8 cellular contexts compared by ENCODE assay signal in genomic region chr12:14396071-14396470, GRCh38. TPM values are rescaled to one million over a fixed set of nuclear protein-coding genes. Genes with fewer than 3 reads are reported as not detected.
DNase-seq lines count a peak whose midpoint lies in the region; ATAC-seq lines count a peak whose summit lies in the region.

No MANE protein-coding gene starts in this region.

- in situ Hi-C loops in KBM-7 (cut with MboI; ENCODE audit: low pct_unique_long_range_greater_than_20kb, low sequenced_read_pairs): no loop called here

- peak; percentile 13 for DNase-seq in NOMO-1 treated with DMSO at 0.1 percent for 48 hours (lab: John Stamatoyannopoulos, UW; ENCODE audit: unreplicated experiment)
- no peak for DNase-seq in NOMO-1 treated with dmso at 0.1 percent for 144 hours (lab: John Stamatoyannopoulos, UW; ENCODE audit: unreplicated experiment)
- no peak for DNase-seq in activated T-helper 1 cell treated with anti-CD3 and anti-CD28 coated beads, Interleukin-12 subunit alpha, Interleukin-12 subunit beta, Interleukin-2, Interleukin-4 antibody, amounts not matched to agents 30 ng/mL and 10 ng/mL and 1 ng/mL, durations not matched to agents 14 hours and 24 hours and 36 hours (ENCODE audit: low spot score)
- DNase-seq in stimulated activated naive B cell treated with anti-CD40 and anti-IgM and Interleukin-4, amounts not matched to agents 10 μg/mL and 1 μg/mL and 100 μg/mL, for 72 hours: no peak
- DNase-seq in NCI-H146 (lab: John Stamatoyannopoulos, UW): no peak
- DNase-seq in KBM-7: no peak
- DNase-seq in AG08396 (ENCODE audit: low spot score): no peak

- peak overlapping the region; percentile 86 for H3K27ac Mint-ChIP-seq in activated T-helper 1 cell treated with anti-CD3 and anti-CD28 coated beads, Interleukin-12 subunit alpha, Interleukin-12 subunit beta, Interleukin-2, Interleukin-4 antibody, amounts not matched to agents 30 ng/mL and 10 ng/mL and 1 ng/mL, durations not matched to agents 14 hours and 24 hours and 36 hours
- H3K27ac Mint-ChIP-seq in stimulated activated naive B cell treated with anti-CD40 and anti-IgM and Interleukin-4, amounts not matched to agents 10 μg/mL and 1 μg/mL and 100 μg/mL, for 72 hours: peak overlapping the region; percentile 62

- ATAC-seq in HG02938 (IDR thresholded peaks at IDR 0.05; ENCODE audit: unreplicated experiment): peak; percentile 70
- no peak for ATAC-seq in stimulated activated naive B cell treated with anti-CD40 and anti-IgM and Interleukin-4, amounts not matched to agents 10 μg/mL and 1 μg/mL and 100 μg/mL, for 72 hours (replicated peaks)

- H3K4me1 Mint-ChIP-seq in activated T-helper 1 cell treated with anti-CD3 and anti-CD28 coated beads, Interleukin-12 subunit alpha, Interleukin-12 subunit beta, Interleukin-2, Interleukin-4 antibody, amounts not matched to agents 30 ng/mL and 10 ng/mL and 1 ng/mL, durations not matched to agents 14 hours and 24 hours and 36 hours (ENCODE audit: low read depth): peaks cover 91% of the 10 kb centered on the region
- peaks cover 28 to 62% of the 10 kb centered on the region in 2 donors for H3K4me1 Mint-ChIP-seq in stimulated activated naive B cell treated with anti-CD40 and anti-IgM and Interleukin-4, amounts not matched to agents 10 μg/mL and 1 μg/mL and 100 μg/mL, for 72 hours

- H3K4me3 Mint-ChIP-seq in activated T-helper 1 cell treated with anti-CD3 and anti-CD28 coated beads, Interleukin-12 subunit alpha, Interleukin-12 subunit beta, Interleukin-2, Interleukin-4 antibody, amounts not matched to agents 30 ng/mL and 10 ng/mL and 1 ng/mL, durations not matched to agents 14 hours and 24 hours and 36 hours: peak overlapping the region; percentile 78
- H3K4me3 Mint-ChIP-seq in stimulated activated naive B cell treated with anti-CD40 and anti-IgM and Interleukin-4, amounts not matched to agents 10 μg/mL and 1 μg/mL and 100 μg/mL, for 72 hours: no peak overlapping the region

- H3K27me3 Mint-ChIP-seq in activated T-helper 1 cell treated with anti-CD3 and anti-CD28 coated beads, Interleukin-12 subunit alpha, Interleukin-12 subunit beta, Interleukin-2, Interleukin-4 antibody, amounts not matched to agents 30 ng/mL and 10 ng/mL and 1 ng/mL, durations not matched to agents 14 hours and 24 hours and 36 hours (ENCODE audit: insufficient read depth): no peaks in the 10 kb centered on the region
- H3K27me3 Mint-ChIP-seq in stimulated activated naive B cell treated with anti-CD40 and anti-IgM and Interleukin-4, amounts not matched to agents 10 μg/mL and 1 μg/mL and 100 μg/mL, for 72 hours: no peaks in the 10 kb centered on the region

- H3K9me3 Mint-ChIP-seq in activated T-helper 1 cell treated with anti-CD3 and anti-CD28 coated beads, Interleukin-12 subunit alpha, Interleukin-12 subunit beta, Interleukin-2, Interleukin-4 antibody, amounts not matched to agents 30 ng/mL and 10 ng/mL and 1 ng/mL, durations not matched to agents 14 hours and 24 hours and 36 hours: peaks cover 4% of the 10 kb centered on the region
- H3K9me3 Mint-ChIP-seq in stimulated activated naive B cell treated with anti-CD40 and anti-IgM and Interleukin-4, amounts not matched to agents 10 μg/mL and 1 μg/mL and 100 μg/mL, for 72 hours: peaks cover 6 to 11% of the 10 kb centered on the region in 2 donors

- intact Hi-C loops in activated T-helper 1 cell treated with anti-CD3 and anti-CD28 coated beads, Interleukin-12 subunit alpha, Interleukin-12 subunit beta, Interleukin-2, Interleukin-4 antibody, amounts not matched to agents 30 ng/mL and 10 ng/mL and 1 ng/mL, durations not matched to agents 14 hours and 24 hours and 36 hours (cut with micrococcal nuclease): loop anchor here (10.0 kb wide), 1 partner anchor 1489 kb away; the partner anchor contains the start of gene STRAP

- H3K36me3 Mint-ChIP-seq in activated T-helper 1 cell treated with anti-CD3 and anti-CD28 coated beads, Interleukin-12 subunit alpha, Interleukin-12 subunit beta, Interleukin-2, Interleukin-4 antibody, amounts not matched to agents 30 ng/mL and 10 ng/mL and 1 ng/mL, durations not matched to agents 14 hours and 24 hours and 36 hours (ENCODE audit: low read depth): peaks cover 18% of the 10 kb centered on the region
- H3K36me3 Mint-ChIP-seq in stimulated activated naive B cell treated with anti-CD40 and anti-IgM and Interleukin-4, amounts not matched to agents 10 μg/mL and 1 μg/mL and 100 μg/mL, for 72 hours: peaks cover 44 to 55% of the 10 kb centered on the region in 2 donors

RNA-seq across cellular contexts. Expression of gene ATF7IP, which starts 30.6 kb away (rescaled TPM):
- 66.4 and 71.6 TPM in 2 replicates for total RNA-seq in activated T-helper 1 cell treated with anti-CD3 and anti-CD28 coated beads, Interleukin-12 subunit alpha, Interleukin-12 subunit beta, Interleukin-2, Interleukin-4 antibody, amounts not matched to agents 30 ng/mL and 10 ng/mL and 1 ng/mL, durations not matched to agents 14 hours and 24 hours and 36 hours
